10 cellular contexts compared by ENCODE assay signal in genomic region chr10:35416628-35417625, GRCh38.
DNase-seq lines count a peak whose midpoint lies in the region; ATAC-seq and TF ChIP-seq lines count a peak whose summit lies in the region.
"Had no signal": no experiment of that assay in that cellular context is flagged by ENCODE, and none has a peak within 500 bp of the region (broad histone marks: within the 10 kb centered on the region; RNA-seq: fewer than 3 reads in every experiment).

No MANE protein-coding gene starts in this region.

- no peak for ATAC-seq in HG03108 (IDR thresholded peaks at IDR 0.05; ENCODE audit: unreplicated experiment)
- ATAC-seq in GM21737 (IDR thresholded peaks at IDR 0.05; ENCODE audit: unreplicated experiment) = no peak
- ATAC-seq: activated naive CD4-positive, alpha-beta T cell treated with anti-CD3 and anti-CD28 coated beads, Interleukin-2, amount 50 U/mL, for 72 hours had no signal

- TF ChIP-seq CTCF in endothelial cell (IDR thresholded peaks at IDR 0.05; ENCODE audit: unreplicated experiment) = no peak

- H3K27me3 Mint-ChIP-seq in T-helper 1 cell treated with Interleukin-12 subunit alpha and Interleukin-12 subunit beta and Interleukin-4 antibody, amounts not matched to agents 30 μg/mL and 1 μg/mL, for 36 hours (ENCODE audit: low read depth) = no peaks in the 10 kb centered on the region
- H3K27me3 Mint-ChIP-seq in endothelial cell (ENCODE audit: unreplicated experiment) = peaks cover 15% of the 10 kb centered on the region

- H3K27ac ChIP-seq in substantia nigra (ENCODE audit: low read depth, low read length, poor library complexity, severe bottlenecking) = peak overlapping the region; percentile 19
- H3K27ac ChIP-seq: HL-60 had no signal

- no peaks in the 10 kb centered on the region for H3K36me3 Mint-ChIP-seq in T-helper 1 cell treated with Interleukin-12 subunit alpha and Interleukin-12 subunit beta and Interleukin-4 antibody, amounts not matched to agents 30 μg/mL and 1 μg/mL, for 36 hours (ENCODE audit: low read depth)
- H3K36me3 Mint-ChIP-seq in endothelial cell (ENCODE audit: low read depth, unreplicated experiment) = peaks cover 14% of the 10 kb centered on the region

- peak overlapping the region; percentile 10 for H3K27ac Mint-ChIP-seq in T-helper 1 cell treated with Interleukin-12 subunit alpha and Interleukin-12 subunit beta and Interleukin-4 antibody, amounts not matched to agents 30 μg/mL and 1 μg/mL, for 36 hours
- H3K27ac Mint-ChIP-seq in endothelial cell (ENCODE audit: unreplicated experiment) = peak overlapping the region; percentile 93
- H3K27ac Mint-ChIP-seq: activated naive CD4-positive, alpha-beta T cell treated with anti-CD3 and anti-CD28 coated beads, Interleukin-2, amount 50 U/mL, for 72 hours had no signal

- peaks cover 14% of the 10 kb centered on the region for H3K4me1 Mint-ChIP-seq in T-helper 1 cell treated with Interleukin-12 subunit alpha and Interleukin-12 subunit beta and Interleukin-4 antibody, amounts not matched to agents 30 μg/mL and 1 μg/mL, for 36 hours (ENCODE audit: low read depth)
- H3K4me1 Mint-ChIP-seq in endothelial cell (ENCODE audit: unreplicated experiment) = peaks cover 59% of the 10 kb centered on the region

- no peak overlapping the region for H3K4me3 Mint-ChIP-seq in T-helper 1 cell treated with Interleukin-12 subunit alpha and Interleukin-12 subunit beta and Interleukin-4 antibody, amounts not matched to agents 30 μg/mL and 1 μg/mL, for 36 hours
- no peak overlapping the region for H3K4me3 Mint-ChIP-seq in endothelial cell (ENCODE audit: unreplicated experiment)

- no peak for DNase-seq in T-helper 1 cell
- DNase-seq in NCI-H226 = peak; percentile 12
- no peak for DNase-seq in endothelial cell (ENCODE audit: low spot score)
- DNase-seq in substantia nigra (lab: John Stamatoyannopoulos, UW) = no peak
- DNase-seq in activated T-cell treated with anti-CD3 and anti-CD28 coated beads for 4 hours = no peak

- H3K9me3 Mint-ChIP-seq in T-helper 1 cell treated with Interleukin-12 subunit alpha and Interleukin-12 subunit beta and Interleukin-4 antibody, amounts not matched to agents 30 μg/mL and 1 μg/mL, for 36 hours = no peaks in the 10 kb centered on the region
- H3K9me3 Mint-ChIP-seq in endothelial cell (ENCODE audit: unreplicated experiment) = no peaks in the 10 kb centered on the region
- H3K9me3 Mint-ChIP-seq: activated naive CD4-positive, alpha-beta T cell treated with anti-CD3 and anti-CD28 coated beads, Interleukin-2, amount 50 U/mL, for 72 hours had no signal
